In the genomic region with DNA sequence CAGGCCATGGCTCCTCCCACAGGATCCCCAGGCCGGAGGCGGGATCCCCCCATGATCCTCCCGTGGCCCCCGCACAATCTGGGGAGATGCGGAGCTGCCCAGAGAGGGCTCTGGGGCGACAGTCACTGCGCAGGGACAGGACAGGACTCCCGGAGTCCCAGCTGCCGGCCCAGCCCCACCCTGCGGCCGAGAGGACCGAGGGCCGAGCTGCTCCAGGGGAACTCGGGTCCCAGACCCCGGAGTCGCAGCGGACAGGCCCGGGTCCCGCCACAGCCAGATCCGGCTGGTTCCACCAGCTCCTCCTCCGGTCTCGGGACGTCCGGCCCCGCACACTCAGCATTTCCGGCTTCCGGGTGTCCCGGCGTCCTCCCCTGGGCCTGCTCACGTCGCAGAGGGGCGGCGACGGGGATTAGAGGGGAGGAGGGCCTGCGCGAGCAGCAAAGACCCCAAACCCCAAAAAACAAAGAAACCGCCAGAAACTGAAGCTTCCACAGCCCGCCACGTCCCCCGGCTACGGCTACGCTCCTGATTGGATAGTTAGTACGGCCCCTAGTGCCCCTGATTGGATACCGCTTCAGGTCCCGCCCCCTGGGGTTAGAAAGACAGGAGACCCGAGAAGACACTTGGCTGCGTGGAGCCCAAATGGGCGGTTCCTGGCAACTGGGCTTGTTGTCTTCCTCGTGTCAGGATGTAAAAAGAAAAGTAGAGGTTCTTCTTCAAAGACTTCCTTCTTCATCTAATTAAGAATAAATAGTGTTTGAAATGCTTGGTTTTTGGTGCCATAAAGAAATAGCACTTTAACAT, we compare ENCODE assay signal across 1 cellular context.
TF ChIP-seq lines count a peak whose summit lies in the region.

No MANE protein-coding gene starts in this region.

TF ChIP-seq in HepG2, 621 proteins besides CTCF, POLR2A, EP300 and RAD21 (continued from another document and continues in another):
- TF ChIP-seq, protein P1, sequence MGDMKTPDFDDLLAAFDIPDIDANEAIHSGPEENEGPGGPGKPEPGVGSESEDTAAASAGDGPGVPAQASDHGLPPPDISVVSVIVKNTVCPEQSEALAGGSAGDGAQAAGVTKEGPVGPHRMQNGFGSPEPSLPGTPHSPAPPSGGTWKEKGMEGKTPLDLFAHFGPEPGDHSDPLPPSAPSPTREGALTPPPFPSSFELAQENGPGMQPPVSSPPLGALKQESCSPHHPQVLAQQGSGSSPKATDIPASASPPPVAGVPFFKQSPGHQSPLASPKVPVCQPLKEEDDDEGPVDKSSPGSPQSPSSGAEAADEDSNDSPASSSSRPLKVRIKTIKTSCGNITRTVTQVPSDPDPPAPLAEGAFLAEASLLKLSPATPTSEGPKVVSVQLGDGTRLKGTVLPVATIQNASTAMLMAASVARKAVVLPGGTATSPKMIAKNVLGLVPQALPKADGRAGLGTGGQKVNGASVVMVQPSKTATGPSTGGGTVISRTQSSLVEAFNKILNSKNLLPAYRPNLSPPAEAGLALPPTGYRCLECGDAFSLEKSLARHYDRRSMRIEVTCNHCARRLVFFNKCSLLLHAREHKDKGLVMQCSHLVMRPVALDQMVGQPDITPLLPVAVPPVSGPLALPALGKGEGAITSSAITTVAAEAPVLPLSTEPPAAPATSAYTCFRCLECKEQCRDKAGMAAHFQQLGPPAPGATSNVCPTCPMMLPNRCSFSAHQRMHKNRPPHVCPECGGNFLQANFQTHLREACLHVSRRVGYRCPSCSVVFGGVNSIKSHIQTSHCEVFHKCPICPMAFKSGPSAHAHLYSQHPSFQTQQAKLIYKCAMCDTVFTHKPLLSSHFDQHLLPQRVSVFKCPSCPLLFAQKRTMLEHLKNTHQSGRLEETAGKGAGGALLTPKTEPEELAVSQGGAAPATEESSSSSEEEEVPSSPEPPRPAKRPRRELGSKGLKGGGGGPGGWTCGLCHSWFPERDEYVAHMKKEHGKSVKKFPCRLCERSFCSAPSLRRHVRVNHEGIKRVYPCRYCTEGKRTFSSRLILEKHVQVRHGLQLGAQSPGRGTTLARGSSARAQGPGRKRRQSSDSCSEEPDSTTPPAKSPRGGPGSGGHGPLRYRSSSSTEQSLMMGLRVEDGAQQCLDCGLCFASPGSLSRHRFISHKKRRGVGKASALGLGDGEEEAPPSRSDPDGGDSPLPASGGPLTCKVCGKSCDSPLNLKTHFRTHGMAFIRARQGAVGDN (CRISPR knock-in tag; IDR thresholded peaks at IDR 0.05), result peak; percentile 82
- TF ChIP-seq, protein P2, sequence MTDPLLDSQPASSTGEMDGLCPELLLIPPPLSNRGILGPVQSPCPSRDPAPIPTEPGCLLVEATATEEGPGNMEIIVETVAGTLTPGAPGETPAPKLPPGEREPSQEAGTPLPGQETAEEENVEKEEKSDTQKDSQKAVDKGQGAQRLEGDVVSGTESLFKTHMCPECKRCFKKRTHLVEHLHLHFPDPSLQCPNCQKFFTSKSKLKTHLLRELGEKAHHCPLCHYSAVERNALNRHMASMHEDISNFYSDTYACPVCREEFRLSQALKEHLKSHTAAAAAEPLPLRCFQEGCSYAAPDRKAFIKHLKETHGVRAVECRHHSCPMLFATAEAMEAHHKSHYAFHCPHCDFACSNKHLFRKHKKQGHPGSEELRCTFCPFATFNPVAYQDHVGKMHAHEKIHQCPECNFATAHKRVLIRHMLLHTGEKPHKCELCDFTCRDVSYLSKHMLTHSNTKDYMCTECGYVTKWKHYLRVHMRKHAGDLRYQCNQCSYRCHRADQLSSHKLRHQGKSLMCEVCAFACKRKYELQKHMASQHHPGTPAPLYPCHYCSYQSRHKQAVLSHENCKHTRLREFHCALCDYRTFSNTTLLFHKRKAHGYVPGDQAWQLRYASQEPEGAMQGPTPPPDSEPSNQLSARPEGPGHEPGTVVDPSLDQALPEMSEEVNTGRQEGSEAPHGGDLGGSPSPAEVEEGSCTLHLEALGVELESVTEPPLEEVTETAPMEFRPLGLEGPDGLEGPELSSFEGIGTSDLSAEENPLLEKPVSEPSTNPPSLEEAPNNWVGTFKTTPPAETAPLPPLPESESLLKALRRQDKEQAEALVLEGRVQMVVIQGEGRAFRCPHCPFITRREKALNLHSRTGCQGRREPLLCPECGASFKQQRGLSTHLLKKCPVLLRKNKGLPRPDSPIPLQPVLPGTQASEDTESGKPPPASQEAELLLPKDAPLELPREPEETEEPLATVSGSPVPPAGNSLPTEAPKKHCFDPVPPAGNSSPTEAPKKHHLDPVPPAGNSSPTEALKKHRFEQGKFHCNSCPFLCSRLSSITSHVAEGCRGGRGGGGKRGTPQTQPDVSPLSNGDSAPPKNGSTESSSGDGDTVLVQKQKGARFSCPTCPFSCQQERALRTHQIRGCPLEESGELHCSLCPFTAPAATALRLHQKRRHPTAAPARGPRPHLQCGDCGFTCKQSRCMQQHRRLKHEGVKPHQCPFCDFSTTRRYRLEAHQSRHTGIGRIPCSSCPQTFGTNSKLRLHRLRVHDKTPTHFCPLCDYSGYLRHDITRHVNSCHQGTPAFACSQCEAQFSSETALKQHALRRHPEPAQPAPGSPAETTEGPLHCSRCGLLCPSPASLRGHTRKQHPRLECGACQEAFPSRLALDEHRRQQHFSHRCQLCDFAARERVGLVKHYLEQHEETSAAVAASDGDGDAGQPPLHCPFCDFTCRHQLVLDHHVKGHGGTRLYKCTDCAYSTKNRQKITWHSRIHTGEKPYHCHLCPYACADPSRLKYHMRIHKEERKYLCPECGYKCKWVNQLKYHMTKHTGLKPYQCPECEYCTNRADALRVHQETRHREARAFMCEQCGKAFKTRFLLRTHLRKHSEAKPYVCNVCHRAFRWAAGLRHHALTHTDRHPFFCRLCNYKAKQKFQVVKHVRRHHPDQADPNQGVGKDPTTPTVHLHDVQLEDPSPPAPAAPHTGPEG (CRISPR knock-in tag; IDR thresholded peaks at IDR 0.05), result no peak
- no peak for TF ChIP-seq ISX (CRISPR knock-in tag; conservative IDR thresholded peaks at IDR 0.05)
- no peak for TF ChIP-seq SATB2 (CRISPR knock-in tag; IDR thresholded peaks at IDR 0.05)
- TF ChIP-seq ZMYM2 (CRISPR knock-in tag; IDR thresholded peaks at IDR 0.05), result no peak
- TF ChIP-seq ZFP41 (CRISPR knock-in tag; IDR thresholded peaks at IDR 0.05; ENCODE audit: borderline replicate concordance), result no peak
- no peak; the same call in 1 of the 2 replicates for TF ChIP-seq NCOR1 (IDR thresholded peaks at IDR 0.05; ENCODE audit: borderline replicate concordance, low read length)
- TF ChIP-seq, protein P3, sequence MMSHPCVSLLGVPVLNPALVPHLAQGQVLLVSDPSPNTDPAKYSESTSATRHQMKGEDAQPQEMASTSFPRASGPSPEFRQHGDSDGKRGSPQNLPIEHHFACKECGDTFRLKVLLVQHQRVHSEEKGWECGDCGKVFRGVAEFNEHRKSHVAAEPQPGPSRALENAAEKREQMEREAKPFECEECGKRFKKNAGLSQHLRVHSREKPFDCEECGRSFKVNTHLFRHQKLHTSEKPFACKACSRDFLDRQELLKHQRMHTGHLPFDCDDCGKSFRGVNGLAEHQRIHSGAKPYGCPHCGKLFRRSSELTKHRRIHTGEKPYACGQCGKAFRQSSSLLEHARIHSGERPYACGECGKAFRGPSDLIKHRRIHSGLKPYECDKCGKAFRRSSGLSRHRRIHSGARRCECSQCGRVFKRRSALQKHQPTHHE (CRISPR knock-in tag; IDR thresholded peaks at IDR 0.05; ENCODE audit: borderline replicate concordance), result no peak
- TF ChIP-seq FOXA1 (IDR thresholded peaks at IDR 0.05), result no peak
- TF ChIP-seq FOXA1 (CRISPR knock-in tag; IDR thresholded peaks at IDR 0.05), result no peak
- TF ChIP-seq ZBTB20 (CRISPR knock-in tag; IDR thresholded peaks at IDR 0.05; ENCODE audit: borderline replicate concordance, low read depth), result 0 out of 2 replicates have a peak, but pooled peaks have one; percentile 42
- TF ChIP-seq RCOR2 (CRISPR knock-in tag; IDR thresholded peaks at IDR 0.05), result no peak
- TF ChIP-seq ZNF569 (CRISPR knock-in tag; IDR thresholded peaks at IDR 0.05; ENCODE audit: borderline replicate concordance), result peak; percentile 71; the same call in 1 of the 2 replicates
- TF ChIP-seq ZNF879 (CRISPR knock-in tag; IDR thresholded peaks at IDR 0.05), result no peak
- TF ChIP-seq ZC3H4 (CRISPR knock-in tag; IDR thresholded peaks at IDR 0.05; ENCODE audit: borderline replicate concordance), result no peak
- no peak for TF ChIP-seq NR1H2 (CRISPR knock-in tag; IDR thresholded peaks at IDR 0.05; ENCODE audit: borderline replicate concordance, low read depth)
- TF ChIP-seq GPN1 (CRISPR knock-in tag; IDR thresholded peaks at IDR 0.05; ENCODE audit: borderline replicate concordance), result no peak
- no peak for TF ChIP-seq MIER2 (CRISPR knock-in tag; IDR thresholded peaks at IDR 0.05)
- TF ChIP-seq MTF1 (CRISPR knock-in tag; IDR thresholded peaks at IDR 0.05), result no peak
- TF ChIP-seq, protein P4, sequence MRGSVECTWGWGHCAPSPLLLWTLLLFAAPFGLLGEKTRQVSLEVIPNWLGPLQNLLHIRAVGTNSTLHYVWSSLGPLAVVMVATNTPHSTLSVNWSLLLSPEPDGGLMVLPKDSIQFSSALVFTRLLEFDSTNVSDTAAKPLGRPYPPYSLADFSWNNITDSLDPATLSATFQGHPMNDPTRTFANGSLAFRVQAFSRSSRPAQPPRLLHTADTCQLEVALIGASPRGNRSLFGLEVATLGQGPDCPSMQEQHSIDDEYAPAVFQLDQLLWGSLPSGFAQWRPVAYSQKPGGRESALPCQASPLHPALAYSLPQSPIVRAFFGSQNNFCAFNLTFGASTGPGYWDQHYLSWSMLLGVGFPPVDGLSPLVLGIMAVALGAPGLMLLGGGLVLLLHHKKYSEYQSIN (CRISPR knock-in tag; IDR thresholded peaks at IDR 0.05; ENCODE audit: borderline replicate concordance), result no peak
- TF ChIP-seq RFX5 (IDR thresholded peaks at IDR 0.05; ENCODE audit: low read depth, low read length), result no peak
- no peak for TF ChIP-seq ZNF460 (CRISPR knock-in tag; IDR thresholded peaks at IDR 0.05; ENCODE audit: borderline replicate concordance)
- TF ChIP-seq PPARG (CRISPR knock-in tag; conservative IDR thresholded peaks at IDR 0.05), result no peak
- no peak for TF ChIP-seq HMG20B (CRISPR knock-in tag; conservative IDR thresholded peaks at IDR 0.05)
- peak; percentile 41; the same call in 1 of the 2 replicates for TF ChIP-seq ZNF230 (CRISPR knock-in tag; IDR thresholded peaks at IDR 0.05)
- TF ChIP-seq SETDB1 (CRISPR knock-in tag; IDR thresholded peaks at IDR 0.05; ENCODE audit: borderline replicate concordance), result no peak
- no peak for TF ChIP-seq MBD4 (IDR thresholded peaks at IDR 0.05; ENCODE audit: borderline replicate concordance, low read length)
- TF ChIP-seq ZNF441 (CRISPR knock-in tag; IDR thresholded peaks at IDR 0.05; ENCODE audit: borderline replicate concordance), result no peak
- TF ChIP-seq, protein P5, sequence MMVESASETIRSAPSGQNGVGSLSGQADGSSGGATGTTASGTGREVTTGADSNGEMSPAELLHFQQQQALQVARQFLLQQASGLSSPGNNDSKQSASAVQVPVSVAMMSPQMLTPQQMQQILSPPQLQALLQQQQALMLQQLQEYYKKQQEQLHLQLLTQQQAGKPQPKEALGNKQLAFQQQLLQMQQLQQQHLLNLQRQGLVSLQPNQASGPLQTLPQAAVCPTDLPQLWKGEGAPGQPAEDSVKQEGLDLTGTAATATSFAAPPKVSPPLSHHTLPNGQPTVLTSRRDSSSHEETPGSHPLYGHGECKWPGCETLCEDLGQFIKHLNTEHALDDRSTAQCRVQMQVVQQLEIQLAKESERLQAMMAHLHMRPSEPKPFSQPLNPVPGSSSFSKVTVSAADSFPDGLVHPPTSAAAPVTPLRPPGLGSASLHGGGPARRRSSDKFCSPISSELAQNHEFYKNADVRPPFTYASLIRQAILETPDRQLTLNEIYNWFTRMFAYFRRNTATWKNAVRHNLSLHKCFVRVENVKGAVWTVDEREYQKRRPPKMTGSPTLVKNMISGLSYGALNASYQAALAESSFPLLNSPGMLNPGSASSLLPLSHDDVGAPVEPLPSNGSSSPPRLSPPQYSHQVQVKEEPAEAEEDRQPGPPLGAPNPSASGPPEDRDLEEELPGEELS (CRISPR knock-in tag; IDR thresholded peaks at IDR 0.05), result no peak; the same call in 1 of the 2 replicates
- no peak for TF ChIP-seq IKZF1 (IDR thresholded peaks at IDR 0.05)
- no peak for TF ChIP-seq ZNF256 (CRISPR knock-in tag; conservative IDR thresholded peaks at IDR 0.05)
- TF ChIP-seq ZNF619 (CRISPR knock-in tag; IDR thresholded peaks at IDR 0.05), result no peak
- TF ChIP-seq ZSCAN21 (CRISPR knock-in tag; IDR thresholded peaks at IDR 0.05; ENCODE audit: borderline replicate concordance), result no peak
- 0 out of 2 replicates have a peak, but pooled peaks have one; percentile 47 for TF ChIP-seq NR2C2 (CRISPR knock-in tag; IDR thresholded peaks at IDR 0.05; ENCODE audit: borderline replicate concordance)
- TF ChIP-seq, protein P6, sequence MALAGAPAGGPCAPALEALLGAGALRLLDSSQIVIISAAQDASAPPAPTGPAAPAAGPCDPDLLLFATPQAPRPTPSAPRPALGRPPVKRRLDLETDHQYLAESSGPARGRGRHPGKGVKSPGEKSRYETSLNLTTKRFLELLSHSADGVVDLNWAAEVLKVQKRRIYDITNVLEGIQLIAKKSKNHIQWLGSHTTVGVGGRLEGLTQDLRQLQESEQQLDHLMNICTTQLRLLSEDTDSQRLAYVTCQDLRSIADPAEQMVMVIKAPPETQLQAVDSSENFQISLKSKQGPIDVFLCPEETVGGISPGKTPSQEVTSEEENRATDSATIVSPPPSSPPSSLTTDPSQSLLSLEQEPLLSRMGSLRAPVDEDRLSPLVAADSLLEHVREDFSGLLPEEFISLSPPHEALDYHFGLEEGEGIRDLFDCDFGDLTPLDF (CRISPR knock-in tag; IDR thresholded peaks at IDR 0.05), result peak; percentile 61; the same call in 1 of the 2 replicates
- TF ChIP-seq, protein P7, sequence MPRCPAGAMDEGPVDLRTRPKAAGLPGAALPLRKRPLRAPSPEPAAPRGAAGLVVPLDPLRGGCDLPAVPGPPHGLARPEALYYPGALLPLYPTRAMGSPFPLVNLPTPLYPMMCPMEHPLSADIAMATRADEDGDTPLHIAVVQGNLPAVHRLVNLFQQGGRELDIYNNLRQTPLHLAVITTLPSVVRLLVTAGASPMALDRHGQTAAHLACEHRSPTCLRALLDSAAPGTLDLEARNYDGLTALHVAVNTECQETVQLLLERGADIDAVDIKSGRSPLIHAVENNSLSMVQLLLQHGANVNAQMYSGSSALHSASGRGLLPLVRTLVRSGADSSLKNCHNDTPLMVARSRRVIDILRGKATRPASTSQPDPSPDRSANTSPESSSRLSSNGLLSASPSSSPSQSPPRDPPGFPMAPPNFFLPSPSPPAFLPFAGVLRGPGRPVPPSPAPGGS (CRISPR knock-in tag; IDR thresholded peaks at IDR 0.05), result peak; percentile 70; the same call in 1 of the 2 replicates
- TF ChIP-seq HDAC1 (CRISPR knock-in tag; IDR thresholded peaks at IDR 0.05), result 0 out of 2 replicates have a peak, but pooled peaks have one; percentile 32
- TF ChIP-seq ZNF577 (CRISPR knock-in tag; IDR thresholded peaks at IDR 0.05; ENCODE audit: borderline replicate concordance, low read depth), result no peak
- TF ChIP-seq, protein P8, sequence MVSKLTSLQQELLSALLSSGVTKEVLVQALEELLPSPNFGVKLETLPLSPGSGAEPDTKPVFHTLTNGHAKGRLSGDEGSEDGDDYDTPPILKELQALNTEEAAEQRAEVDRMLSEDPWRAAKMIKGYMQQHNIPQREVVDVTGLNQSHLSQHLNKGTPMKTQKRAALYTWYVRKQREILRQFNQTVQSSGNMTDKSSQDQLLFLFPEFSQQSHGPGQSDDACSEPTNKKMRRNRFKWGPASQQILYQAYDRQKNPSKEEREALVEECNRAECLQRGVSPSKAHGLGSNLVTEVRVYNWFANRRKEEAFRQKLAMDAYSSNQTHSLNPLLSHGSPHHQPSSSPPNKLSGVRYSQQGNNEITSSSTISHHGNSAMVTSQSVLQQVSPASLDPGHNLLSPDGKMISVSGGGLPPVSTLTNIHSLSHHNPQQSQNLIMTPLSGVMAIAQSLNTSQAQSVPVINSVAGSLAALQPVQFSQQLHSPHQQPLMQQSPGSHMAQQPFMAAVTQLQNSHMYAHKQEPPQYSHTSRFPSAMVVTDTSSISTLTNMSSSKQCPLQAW (CRISPR knock-in tag; IDR thresholded peaks at IDR 0.05), result peak; percentile 40; the same call in 1 of the 2 replicates
- TF ChIP-seq ZNF180 (CRISPR knock-in tag; IDR thresholded peaks at IDR 0.05; ENCODE audit: borderline replicate concordance, low read depth), result no peak; the same call in 1 of the 2 replicates
- no peak for TF ChIP-seq NCOA2 (CRISPR knock-in tag; IDR thresholded peaks at IDR 0.05)
